18 cellular contexts compared by ENCODE assay signal in genomic region chr16:89418352-89418751, GRCh38.
DNase-seq lines count a peak whose midpoint lies in the region; ATAC-seq and TF ChIP-seq lines count a peak whose summit lies in the region.
"Had no signal": no experiment of that assay in that cellular context is flagged by ENCODE, and none has a peak within 500 bp of the region (broad histone marks: within the 10 kb centered on the region; RNA-seq: fewer than 3 reads in every experiment).

No MANE protein-coding gene starts in this region.

- TF ChIP-seq CTCF in glutamatergic neuron (IDR thresholded peaks at IDR 0.05; ENCODE audit: partially characterized antibody, unreplicated experiment), result no peak
- TF ChIP-seq CTCF in progenitor cell of endocrine pancreas (IDR thresholded peaks at IDR 0.05; ENCODE audit: unreplicated experiment), result no peak
- no peak for TF ChIP-seq CTCF in tibial artery (IDR thresholded peaks at IDR 0.05)

- H3K9me3 ChIP-seq in tibial artery, result no peaks in the 10 kb centered on the region
- H3K9me3 ChIP-seq: BLaER1 treated with 17β-estradiol and CSF1 and Interleukin-3, amounts not matched to agents 10 nM and 100 nM; Caco-2; MG63; Peyer's patch had no signal

- H3K4me1 Mint-ChIP-seq in activated CD4-positive, alpha-beta T cell treated with anti-CD3 and anti-CD28 coated beads for 36 hours, result peaks cover 77% of the 10 kb centered on the region
- H3K4me1 Mint-ChIP-seq in activated CD4-positive, alpha-beta T cell treated with anti-CD3 and anti-CD28 coated beads, Interleukin-2, amount 10 ng/mL, durations not matched to agents 7 days and 5 days, result peaks cover 63% of the 10 kb centered on the region
- H3K4me1 Mint-ChIP-seq in glutamatergic neuron (ENCODE audit: low read depth, unreplicated experiment) (peaks cover 60% of the 10 kb centered on the region), progenitor cell of endocrine pancreas (ENCODE audit: low read depth) (peaks cover 38% of the 10 kb centered on the region)
- peaks cover 72% of the 10 kb centered on the region for H3K4me1 Mint-ChIP-seq in activated CD4-positive, alpha-beta memory T cell treated with anti-CD3 and anti-CD28 coated beads for 36 hours (ENCODE audit: low read depth)

- no peaks in the 10 kb centered on the region for H3K27me3 ChIP-seq in tibial artery
- H3K27me3 ChIP-seq: BLaER1 treated with 17β-estradiol and CSF1 and Interleukin-3, amounts not matched to agents 10 nM and 100 nM; MG63; Peyer's patch had no signal

- H3K36me3 ChIP-seq in tibial artery, result no peaks in the 10 kb centered on the region
- H3K36me3 ChIP-seq: Peyer's patch had no signal

- no peaks in the 10 kb centered on the region for H3K27me3 Mint-ChIP-seq in activated CD4-positive, alpha-beta T cell treated with anti-CD3 and anti-CD28 coated beads for 36 hours
- H3K27me3 Mint-ChIP-seq in activated CD4-positive, alpha-beta T cell treated with anti-CD3 and anti-CD28 coated beads, Interleukin-2, amount 10 ng/mL, durations not matched to agents 7 days and 5 days, result no peaks in the 10 kb centered on the region
- H3K27me3 Mint-ChIP-seq in glutamatergic neuron (ENCODE audit: unreplicated experiment) (peaks cover 15% of the 10 kb centered on the region), progenitor cell of endocrine pancreas (no peaks in the 10 kb centered on the region)
- H3K27me3 Mint-ChIP-seq in activated CD4-positive, alpha-beta memory T cell treated with anti-CD3 and anti-CD28 coated beads for 36 hours, result no peaks in the 10 kb centered on the region

- H3K9me3 Mint-ChIP-seq in activated CD4-positive, alpha-beta T cell treated with anti-CD3 and anti-CD28 coated beads for 36 hours (ENCODE audit: low read depth), result no peaks in the 10 kb centered on the region
- H3K9me3 Mint-ChIP-seq in activated CD4-positive, alpha-beta T cell treated with anti-CD3 and anti-CD28 coated beads, Interleukin-2, amount 10 ng/mL, durations not matched to agents 7 days and 5 days, result no peaks in the 10 kb centered on the region
- peaks cover 17% of the 10 kb centered on the region for H3K9me3 Mint-ChIP-seq in glutamatergic neuron (ENCODE audit: unreplicated experiment)
- H3K9me3 Mint-ChIP-seq in progenitor cell of endocrine pancreas (ENCODE audit: low read depth), result no peaks in the 10 kb centered on the region
- no peaks in the 10 kb centered on the region for H3K9me3 Mint-ChIP-seq in activated CD4-positive, alpha-beta memory T cell treated with anti-CD3 and anti-CD28 coated beads for 36 hours

- POLR2A ChIA-PET in activated CD4-positive, alpha-beta T cell treated with anti-CD3 and anti-CD28 coated beads for 36 hours (lab: Charles Lee), result no interaction called here
- POLR2A ChIA-PET in activated CD4-positive, alpha-beta T cell treated with anti-CD3 and anti-CD28 coated beads, Interleukin-2, amount 10 ng/mL, durations not matched to agents 7 days and 5 days (lab: Charles Lee), result no interaction called here
- POLR2A ChIA-PET in activated CD4-positive, alpha-beta memory T cell treated with anti-CD3 and anti-CD28 coated beads for 36 hours (lab: Charles Lee), result no interaction called here

- no peak for ATAC-seq in activated CD4-positive, alpha-beta T cell treated with anti-CD3 and anti-CD28 coated beads for 36 hours
- no peak for ATAC-seq in HG03460 (IDR thresholded peaks at IDR 0.05; ENCODE audit: unreplicated experiment)

- peak overlapping the region; percentile 20 for H3K27ac Mint-ChIP-seq in activated CD4-positive, alpha-beta T cell treated with anti-CD3 and anti-CD28 coated beads for 36 hours
- H3K27ac Mint-ChIP-seq in activated CD4-positive, alpha-beta T cell treated with anti-CD3 and anti-CD28 coated beads, Interleukin-2, amount 10 ng/mL, durations not matched to agents 7 days and 5 days, result no peak overlapping the region
- H3K27ac Mint-ChIP-seq in glutamatergic neuron (ENCODE audit: unreplicated experiment) (peak overlapping the region; percentile 28), progenitor cell of endocrine pancreas (peak overlapping the region; percentile 82)
- H3K27ac Mint-ChIP-seq in activated CD4-positive, alpha-beta memory T cell treated with anti-CD3 and anti-CD28 coated beads for 36 hours, result no peak overlapping the region

- CTCF ChIA-PET in activated CD4-positive, alpha-beta T cell treated with anti-CD3 and anti-CD28 coated beads for 36 hours (lab: Charles Lee), result interaction anchor here (1.1 to 1.5 kb wide), 2 partner anchors 47 to 64 kb away, joined by 3 to 4 read pairs; no protein-coding TSS in a partner anchor
- CTCF ChIA-PET in activated CD4-positive, alpha-beta T cell treated with anti-CD3 and anti-CD28 coated beads, Interleukin-2, amount 10 ng/mL, durations not matched to agents 7 days and 5 days (lab: Charles Lee), result interaction anchor here (1.2 to 1.4 kb wide), 2 partner anchors 9 to 17 kb away, joined by 5 to 6 read pairs; no protein-coding TSS in a partner anchor
- CTCF ChIA-PET in activated CD4-positive, alpha-beta memory T cell treated with anti-CD3 and anti-CD28 coated beads for 36 hours (lab: Charles Lee), result interaction anchor here (0.6 kb wide), 1 partner anchor 95 kb away, joined by 3 read pairs; no protein-coding TSS in a partner anchor

- H3K36me3 Mint-ChIP-seq in activated CD4-positive, alpha-beta T cell treated with anti-CD3 and anti-CD28 coated beads for 36 hours (ENCODE audit: low read depth), result peaks cover 34% of the 10 kb centered on the region
- peaks cover 29% of the 10 kb centered on the region for H3K36me3 Mint-ChIP-seq in activated CD4-positive, alpha-beta T cell treated with anti-CD3 and anti-CD28 coated beads, Interleukin-2, amount 10 ng/mL, durations not matched to agents 7 days and 5 days (ENCODE audit: low read depth)
- H3K36me3 Mint-ChIP-seq in glutamatergic neuron (ENCODE audit: unreplicated experiment) (no peaks in the 10 kb centered on the region), progenitor cell of endocrine pancreas (ENCODE audit: insufficient read depth) (no peaks in the 10 kb centered on the region)
- H3K36me3 Mint-ChIP-seq in activated CD4-positive, alpha-beta memory T cell treated with anti-CD3 and anti-CD28 coated beads for 36 hours, result peaks cover 24% of the 10 kb centered on the region

- intact Hi-C loops in activated CD4-positive, alpha-beta T cell treated with anti-CD3 and anti-CD28 coated beads for 36 hours (cut with DNase I, micrococcal nuclease), result loop anchor here in 1 of 2 experiments (1.0 to 5.0 kb wide), 2 partner anchors 8 to 61 kb away; no protein-coding TSS in a partner anchor
- intact Hi-C loops in activated CD4-positive, alpha-beta memory T cell treated with anti-CD3 and anti-CD28 coated beads for 36 hours (cut with micrococcal nuclease), result no loop called here
- intact Hi-C loops in tibial artery (cut with DNase I; ENCODE audit: low total_unique reads), result no loop called here

- no peak overlapping the region for H3K27ac ChIP-seq in tibial artery
- H3K27ac ChIP-seq: 22Rv1; BLaER1 treated with 17β-estradiol and CSF1 and Interleukin-3, amounts not matched to agents 10 nM and 100 nM had no signal

- H3K4me3 ChIP-seq in tibial artery, result no peak overlapping the region
- H3K4me3 ChIP-seq: BLaER1 treated with 17β-estradiol and CSF1 and Interleukin-3, amounts not matched to agents 10 nM and 100 nM; MG63; Peyer's patch had no signal

- peaks cover 0 to 83% (median 43%) of the 10 kb centered on the region in 4 donors for H3K4me1 ChIP-seq in tibial artery

- H3K4me3 Mint-ChIP-seq in activated CD4-positive, alpha-beta T cell treated with anti-CD3 and anti-CD28 coated beads for 36 hours, result no peak overlapping the region
- H3K4me3 Mint-ChIP-seq in activated CD4-positive, alpha-beta T cell treated with anti-CD3 and anti-CD28 coated beads, Interleukin-2, amount 10 ng/mL, durations not matched to agents 7 days and 5 days, result no peak overlapping the region
- H3K4me3 Mint-ChIP-seq in glutamatergic neuron (ENCODE audit: unreplicated experiment), result peak overlapping the region; percentile 27
- no peak overlapping the region for H3K4me3 Mint-ChIP-seq in progenitor cell of endocrine pancreas (ENCODE audit: low read depth)
- no peak overlapping the region for H3K4me3 Mint-ChIP-seq in activated CD4-positive, alpha-beta memory T cell treated with anti-CD3 and anti-CD28 coated beads for 36 hours

- no peak for DNase-seq in activated CD4-positive, alpha-beta T cell treated with anti-CD3 and anti-CD28 coated beads for 36 hours
- no peak for DNase-seq in activated CD4-positive, alpha-beta T cell treated with anti-CD3 and anti-CD28 coated beads, Interleukin-2, amount 10 ng/mL, durations not matched to agents 7 days and 5 days
- peak; percentile 71 for DNase-seq in HuH-7 (ENCODE audit: low spot score)
- no peak for DNase-seq in glutamatergic neuron
- DNase-seq in progenitor cell of endocrine pancreas (ENCODE audit: low spot score, unreplicated experiment), result no peak
- no peak for DNase-seq in activated CD4-positive, alpha-beta memory T cell treated with anti-CD3 and anti-CD28 coated beads for 36 hours
- DNase-seq in tibial artery, result no peak
- DNase-seq: GOT3, MG63, NCI-H1105, NCI-H187, NCI-H2171, Peyer's patch, SHP77 treated with DMSO at 0.1 percent for 48 hours had no signal

Comparison
In these comparisons a context has a peak if more than half of its experiments do, and no peak if none do; other contexts are left out.
1. H3K27ac Mint-ChIP-seq: peak in activated CD4-positive, alpha-beta T cell treated with anti-CD3 and anti-CD28 coated beads for 36 hours (single experiment), glutamatergic neuron (single experiment) and progenitor cell of endocrine pancreas (single experiment); none in activated CD4-positive, alpha-beta T cell treated with anti-CD3 and anti-CD28 coated beads, Interleukin-2, amount 10 ng/mL, durations not matched to agents 7 days and 5 days (single experiment) and activated CD4-positive, alpha-beta memory T cell treated with anti-CD3 and anti-CD28 coated beads for 36 hours (single experiment).